Comparison of ENCODE assay signal across 8 cellular contexts in genomic region chr17:8153957-8154607, GRCh38. TPM values are rescaled to one million over a fixed set of nuclear protein-coding genes. Genes with fewer than 3 reads are reported as not detected.
DNase-seq lines count a peak whose midpoint lies in the region; ATAC-seq and TF ChIP-seq lines count a peak whose summit lies in the region.

No MANE protein-coding gene starts in this region.

- 3% methylated on average over 22 of the region's 22 CpGs for WGBS in lung, 2 donors

- peak overlapping the region; percentile 91 for H3K27ac Mint-ChIP-seq in activated CD8-positive, alpha-beta memory T cell treated with anti-CD3 and anti-CD28 coated beads, Interleukin-2, amount 10 ng/mL, durations not matched to agents 7 days and 5 days

- H3K9me3 Mint-ChIP-seq in activated CD8-positive, alpha-beta memory T cell treated with anti-CD3 and anti-CD28 coated beads, Interleukin-2, amount 10 ng/mL, durations not matched to agents 7 days and 5 days (ENCODE audit: low read depth) = no peaks in the 10 kb centered on the region

- peaks cover 28% of the 10 kb centered on the region for H3K4me1 Mint-ChIP-seq in activated CD8-positive, alpha-beta memory T cell treated with anti-CD3 and anti-CD28 coated beads, Interleukin-2, amount 10 ng/mL, durations not matched to agents 7 days and 5 days

- CTCF ChIA-PET in activated CD8-positive, alpha-beta memory T cell treated with anti-CD3 and anti-CD28 coated beads, Interleukin-2, amount 10 ng/mL, durations not matched to agents 7 days and 5 days (lab: Charles Lee) = interaction anchor here (1.0 to 5.6 kb wide), 5 partner anchors 15 to 70 kb away, joined by 3 to 52 read pairs (median 3); no protein-coding TSS in a partner anchor

- H3K36me3 Mint-ChIP-seq in activated CD8-positive, alpha-beta memory T cell treated with anti-CD3 and anti-CD28 coated beads, Interleukin-2, amount 10 ng/mL, durations not matched to agents 7 days and 5 days = peaks cover 4% of the 10 kb centered on the region

- H3K36me3 ChIP-seq in effector memory CD4-positive, alpha-beta T cell (ENCODE audit: control insufficient read depth, insufficient read depth, low read length) = peaks cover 23% of the 10 kb centered on the region
- H3K36me3 ChIP-seq in lung (ENCODE audit: control insufficient read depth in 2 of 2, insufficient read depth in 2 of 2, low read length in 2 of 2) = peaks cover 10 to 17% of the 10 kb centered on the region in 2 donors

- no peaks in the 10 kb centered on the region for H3K27me3 ChIP-seq in effector memory CD4-positive, alpha-beta T cell (replicated peaks; ENCODE audit: control insufficient read depth, insufficient read depth, low read length, poor library complexity, severe bottlenecking)
- no peaks in the 10 kb centered on the region for H3K27me3 ChIP-seq in lung (ENCODE audit: control insufficient read depth, insufficient read depth)

- no peaks in the 10 kb centered on the region for H3K27me3 Mint-ChIP-seq in activated CD8-positive, alpha-beta memory T cell treated with anti-CD3 and anti-CD28 coated beads, Interleukin-2, amount 10 ng/mL, durations not matched to agents 7 days and 5 days

- peak overlapping the region; percentile 100 for H3K27ac ChIP-seq in effector memory CD4-positive, alpha-beta T cell (ENCODE audit: insufficient read depth, low read length, poor library complexity, severe bottlenecking)
- peak overlapping the region; percentile 99 to 100 for H3K27ac ChIP-seq in lung (ENCODE audit: low read depth in 1 of 2, low read length in 1 of 2)

- H3K4me3 Mint-ChIP-seq in activated CD8-positive, alpha-beta memory T cell treated with anti-CD3 and anti-CD28 coated beads, Interleukin-2, amount 10 ng/mL, durations not matched to agents 7 days and 5 days = no peak overlapping the region

- peaks cover 62% of the 10 kb centered on the region for H3K4me1 ChIP-seq in effector memory CD4-positive, alpha-beta T cell (ENCODE audit: control insufficient read depth, insufficient read depth, low read length, poor library complexity, severe bottlenecking)
- H3K4me1 ChIP-seq in lung (ENCODE audit: control insufficient read depth in 2 of 2, insufficient read depth in 2 of 2, low read length in 2 of 2) = peaks cover 5 to 20% of the 10 kb centered on the region in 2 donors

- DNase-seq in NK-92 (lab: John Stamatoyannopoulos, UW; ENCODE audit: unreplicated experiment) (peak; percentile 68), NCI-H82 treated with DMSO at 0.1 percent for 48 hours (lab: John Stamatoyannopoulos, UW; ENCODE audit: unreplicated experiment) (peak; percentile 96), lung (ENCODE audit: low spot score) (peak; percentile 100)
- no peak for DNase-seq in NK-92 treated with Interleukin-12 subunit alpha and Interleukin-12 subunit beta, amount 100 ng/mL, for 24 hours (lab: John Stamatoyannopoulos, UW)
- peak; percentile 91 for DNase-seq in activated CD8-positive, alpha-beta memory T cell treated with anti-CD3 and anti-CD28 coated beads, Interleukin-2, amount 10 ng/mL, durations not matched to agents 7 days and 5 days
- peak; percentile 92 to 93 (median 93) for DNase-seq in effector memory CD4-positive, alpha-beta T cell
- peak; percentile 88 for DNase-seq in stimulated activated CD4-positive, alpha-beta T cell treated with anti-CD3 and anti-CD28 coated beads, Interleukin-4, amount 100 ng/mL, for 24 hours

- no peak for TF ChIP-seq CTCF in lung (IDR thresholded peaks at IDR 0.05; ENCODE audit: control extremely low read depth, extremely low read depth)

- H3K9me3 ChIP-seq in effector memory CD4-positive, alpha-beta T cell (ENCODE audit: control insufficient read depth, low read length) = no peaks in the 10 kb centered on the region
- no peaks in the 10 kb centered on the region for H3K9me3 ChIP-seq in lung (ENCODE audit: control insufficient read depth in 2 of 2, insufficient read depth in 1 of 2, low read length in 1 of 2)

- ATAC-seq in activated CD8-positive, alpha-beta memory T cell treated with anti-CD3 and anti-CD28 coated beads, Interleukin-2, amount 10 ng/mL, durations not matched to agents 7 days and 5 days = peak; percentile 4
- ATAC-seq in lung (ENCODE audit: insufficient read depth, low FRiP score) (peak; percentile 11), GM21786 (IDR thresholded peaks at IDR 0.05; ENCODE audit: unreplicated experiment) (no peak)

- peak overlapping the region; percentile 94 for H3K4me3 ChIP-seq in effector memory CD4-positive, alpha-beta T cell (ENCODE audit: insufficient read depth, low read depth, low read length, poor library complexity, severe bottlenecking)
- peak overlapping the region; percentile 94 for H3K4me3 ChIP-seq in lung

RNA-seq across cellular contexts. Expression of gene PER1, which starts 1.9 kb away (rescaled TPM):
- 10 to 100 TPM; 47.3 to 56.4 TPM for total RNA-seq in activated CD8-positive, alpha-beta memory T cell treated with anti-CD3 and anti-CD28 coated beads, Interleukin-2, amount 10 ng/mL, durations not matched to agents 7 days and 5 days
- total RNA-seq in lung = 100 to 1,000 TPM; 132 to 238 TPM
- 100 to 1,000 TPM in 1 of 2 donors, 10 to 100 TPM in 1; 93.5 to 126 TPM for polyA plus RNA-seq in lung

RNA-seq across cellular contexts. Expression of gene VAMP2, which starts 8.7 kb away (rescaled TPM):
- 10 to 100 TPM; 47.6 to 68.9 TPM for total RNA-seq in activated CD8-positive, alpha-beta memory T cell treated with anti-CD3 and anti-CD28 coated beads, Interleukin-2, amount 10 ng/mL, durations not matched to agents 7 days and 5 days
- 10 to 100 TPM; 33.9 to 76.2 TPM for total RNA-seq in lung
- polyA plus RNA-seq in lung = 10 to 100 TPM; 45.4 to 46.2 TPM

RNA-seq across cellular contexts. Expression of gene TMEM107, which starts 22.1 kb away (rescaled TPM):
- total RNA-seq in activated CD8-positive, alpha-beta memory T cell treated with anti-CD3 and anti-CD28 coated beads, Interleukin-2, amount 10 ng/mL, durations not matched to agents 7 days and 5 days = 10 to 100 TPM; 29.9 to 61.0 TPM
- 10 to 100 TPM; 24.4 to 33.1 TPM for total RNA-seq in lung
- 10 to 100 TPM; 13.2 to 19.0 TPM for polyA plus RNA-seq in lung

RNA-seq across cellular contexts. Expression of gene HES7, which starts 30.2 kb away (rescaled TPM):
- total RNA-seq in activated CD8-positive, alpha-beta memory T cell treated with anti-CD3 and anti-CD28 coated beads, Interleukin-2, amount 10 ng/mL, durations not matched to agents 7 days and 5 days = 1 to 10 TPM; 1.2 TPM
- total RNA-seq in lung = under 1 TPM in 1 of 2 donors, not detected in 1; 0.55 TPM
- polyA plus RNA-seq in lung = under 1 TPM; 0.22 to 0.28 TPM

RNA-seq across cellular contexts. Expression of gene ALOXE3, which starts 35.8 kb away (rescaled TPM):
- not detected for total RNA-seq in activated CD8-positive, alpha-beta memory T cell treated with anti-CD3 and anti-CD28 coated beads, Interleukin-2, amount 10 ng/mL, durations not matched to agents 7 days and 5 days
- total RNA-seq in lung = under 1 TPM in 1 of 2 donors, not detected in 1; 0.12 TPM
- polyA plus RNA-seq in lung = under 1 TPM; 0.28 to 0.68 TPM
